In the genomic region with DNA sequence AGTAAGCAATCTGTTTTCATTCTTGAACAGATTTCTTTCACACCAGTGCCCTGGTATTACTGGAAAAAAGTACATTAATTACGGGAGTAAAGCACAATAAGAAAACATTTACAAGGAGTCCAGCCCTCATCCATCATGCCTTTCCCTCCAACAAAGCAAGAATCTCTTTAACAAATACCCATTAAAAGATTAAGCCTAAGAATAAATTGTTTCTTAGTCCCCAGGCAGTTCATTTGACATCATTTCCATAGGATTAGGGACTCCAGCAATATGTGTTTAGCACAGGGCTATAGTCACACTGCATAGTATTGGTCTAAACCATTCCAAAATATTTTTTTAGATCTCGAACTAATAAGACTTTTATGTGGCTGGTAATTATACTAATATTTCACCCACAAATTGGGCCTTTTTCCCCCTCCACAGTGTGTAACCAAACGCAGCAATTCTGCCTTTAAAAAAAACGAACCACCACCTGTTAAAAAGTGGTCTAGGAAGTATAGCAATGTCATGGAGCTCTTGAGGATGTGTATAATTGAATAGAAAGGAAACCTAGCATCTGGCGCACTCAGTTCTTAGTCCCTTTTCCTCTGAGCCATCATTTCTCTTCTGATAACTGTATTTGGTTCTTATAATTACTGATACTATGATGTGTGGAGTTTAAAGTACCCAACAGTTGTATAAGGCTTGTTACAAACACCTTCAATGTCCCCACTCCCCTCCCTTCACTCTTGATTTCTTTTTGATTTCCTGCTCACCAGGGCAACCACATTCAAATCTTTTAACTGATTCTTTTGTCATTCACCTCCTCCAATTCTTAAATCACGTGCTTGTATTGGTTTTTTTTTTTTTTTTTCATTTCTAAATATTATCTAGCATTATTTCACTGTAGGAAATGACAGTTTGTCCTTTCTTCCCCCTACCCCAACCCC, we compare ENCODE assay signal across 28 cellular contexts.
A peak's percentile ranks its signal among the peaks of the same experiment; 100 is the strongest.
DNase-seq lines count a peak whose midpoint lies in the region; ATAC-seq and TF ChIP-seq lines count a peak whose summit lies in the region.
"Had no signal": no experiment of that assay in that cellular context is flagged by ENCODE, and none has a peak within 500 bp of the region (broad histone marks: within the 10 kb centered on the region; RNA-seq: fewer than 3 reads in every experiment).

No MANE protein-coding gene starts in this region.

- H3K4me2 ChIP-seq in mammary epithelial cell (ENCODE audit: insufficient read depth, low read depth, low read length): no peak overlapping the region
- H3K4me2 ChIP-seq: GM23338, KMS-11 had no signal

- TF ChIP-seq CTCF in breast epithelium (IDR thresholded peaks at IDR 0.05) (no peak), mammary epithelial cell (conservative IDR thresholded peaks at IDR 0.05 in 1 of 2, IDR thresholded peaks at IDR 0.05 in 1 of 2; ENCODE audit: extremely low read depth in 1 of 2, insufficient read depth in 1 of 2, low read depth in 1 of 2, low read length in 2 of 2) (no peak), esophagus muscularis mucosa (IDR thresholded peaks at IDR 0.05) (no peak)

- POLR2A ChIA-PET in activated CD4-positive, alpha-beta memory T cell treated with anti-CD3 and anti-CD28 coated beads for 36 hours (lab: Charles Lee): no interaction called here

- H4K20me1 ChIP-seq in mammary epithelial cell (ENCODE audit: insufficient read depth, low read length): no peaks in the 10 kb centered on the region

- no peak for ATAC-seq in stimulated activated effector memory CD8-positive, alpha-beta T cell treated with anti-CD3 and anti-CD28 coated beads, Interleukin-12 subunit alpha, Interleukin-12 subunit beta, amount 100 ng/mL, for 72 hours
- no peak for ATAC-seq in HG03159 (IDR thresholded peaks at IDR 0.05; ENCODE audit: unreplicated experiment)
- ATAC-seq: GM23338, T-cell had no signal

- no peak overlapping the region for H3K9ac ChIP-seq in mammary epithelial cell (ENCODE audit: insufficient read depth, low read length)
- H3K9ac ChIP-seq: KMS-11, parathyroid adenoma had no signal

- TF ChIP-seq POLR2A in breast epithelium (IDR thresholded peaks at IDR 0.05) (no peak), esophagus muscularis mucosa (IDR thresholded peaks at IDR 0.05; ENCODE audit: low read depth) (no peak)

- DNase-seq in breast epithelium (ENCODE audit: low spot score in 2 of 2) (no peak), mammary epithelial cell (no peak), NCI-H524 treated with DMSO at 0.1 percent for 48 hours (lab: John Stamatoyannopoulos, UW) (peak; percentile 34), esophagus muscularis mucosa (ENCODE audit: extremely low spot score) (no peak), NCI-H128 (lab: John Stamatoyannopoulos, UW; ENCODE audit: unreplicated experiment) (no peak)
- no peak for DNase-seq in stimulated activated effector memory CD8-positive, alpha-beta T cell treated with anti-CD3 and anti-CD28 coated beads, Interleukin-12 subunit alpha, Interleukin-12 subunit beta, amount 100 ng/mL, for 72 hours (ENCODE audit: low spot score in 2 of 2)
- no peak for DNase-seq in activated CD4-positive, alpha-beta memory T cell treated with anti-CD3 and anti-CD28 coated beads for 36 hours
- DNase-seq: ACHN; activated CD4-positive, alpha-beta T cell treated with anti-CD3 and anti-CD28 coated beads, Interleukin-2, amount 50 U/mL, for 48 hours; activated gamma-delta T cell treated with Interleukin-2 at 50 U/mL for 16 hours; activated T-cell treated with anti-CD3 and anti-CD28 coated beads for 4 hours; central memory CD4-positive, alpha-beta T cell; dorsolateral prefrontal cortex; GDM1; naive thymus-derived CD8-positive, alpha-beta T cell; NCI-H2029 treated with DMSO at 0.1 percent for 48 hours; NCI-H510A treated with DMSO at 0.1 percent for 48 hours; OCI-M1; SHP77 treated with DMSO at 0.1 percent for 48 hours; stimulated activated CD4-positive, alpha-beta T cell treated with anti-CD3 and anti-CD28 coated beads, Interleukin-1b, Interleukin-23, amount 100 ng/mL, for 48 hours; stimulated activated naive CD4-positive, alpha-beta T cell; T-cell had no signal

- no peaks in the 10 kb centered on the region for H3K27me3 Mint-ChIP-seq in activated CD4-positive, alpha-beta memory T cell treated with anti-CD3 and anti-CD28 coated beads for 36 hours
- H3K27me3 Mint-ChIP-seq: naive thymus-derived CD8-positive, alpha-beta T cell; T-cell had no signal

- peaks cover 0 to under 1% of the 10 kb centered on the region in 2 donors for H3K4me1 ChIP-seq in breast epithelium
- H3K4me1 ChIP-seq in mammary epithelial cell (ENCODE audit: insufficient read depth, low read length): peaks cover 13% of the 10 kb centered on the region
- peaks cover 30 to 83% (median 80%) of the 10 kb centered on the region in 4 donors for H3K4me1 ChIP-seq in esophagus muscularis mucosa

- in situ Hi-C loops in mammary epithelial cell (cut with MboI; ENCODE audit: low sequenced_read_pairs in 2 of 2): no loop called here

- H2AFZ ChIP-seq in mammary epithelial cell (ENCODE audit: low read depth, low read length): no peak overlapping the region
- H2AFZ ChIP-seq: GM23338, parathyroid adenoma had no signal

- H3K27me3 ChIP-seq in breast epithelium (no peaks in the 10 kb centered on the region), mammary epithelial cell (ENCODE audit: insufficient read depth, low read length) (no peaks in the 10 kb centered on the region), esophagus muscularis mucosa (no peaks in the 10 kb centered on the region)
- H3K27me3 ChIP-seq: dorsolateral prefrontal cortex had no signal

- H3K4me1 Mint-ChIP-seq in stimulated activated effector memory CD8-positive, alpha-beta T cell treated with anti-CD3 and anti-CD28 coated beads, Interleukin-12 subunit alpha, Interleukin-12 subunit beta, amount 100 ng/mL, for 72 hours: peaks cover 36% of the 10 kb centered on the region
- peaks cover 39% of the 10 kb centered on the region for H3K4me1 Mint-ChIP-seq in activated CD4-positive, alpha-beta memory T cell treated with anti-CD3 and anti-CD28 coated beads for 36 hours (ENCODE audit: low read depth)

- peaks cover 32% of the 10 kb centered on the region for H3K36me3 Mint-ChIP-seq in stimulated activated effector memory CD8-positive, alpha-beta T cell treated with anti-CD3 and anti-CD28 coated beads, Interleukin-12 subunit alpha, Interleukin-12 subunit beta, amount 100 ng/mL, for 72 hours
- peaks cover 22% of the 10 kb centered on the region for H3K36me3 Mint-ChIP-seq in activated CD4-positive, alpha-beta memory T cell treated with anti-CD3 and anti-CD28 coated beads for 36 hours

- dilution Hi-C loops in mammary epithelial cell (cut with HindIII; ENCODE audit: low sequenced_read_pairs): no loop called here

- H3K4me3 ChIP-seq in breast epithelium: no peak overlapping the region
- no peak overlapping the region for H3K4me3 ChIP-seq in mammary epithelial cell (replicated peaks in 1 of 3; ENCODE audit: insufficient read depth in 1 of 3, low read depth in 2 of 3, low read length in 3 of 3)
- H3K4me3 ChIP-seq in esophagus muscularis mucosa: no peak overlapping the region
- H3K4me3 ChIP-seq: dorsolateral prefrontal cortex, GM23338 had no signal

- no peak overlapping the region for H3K4me3 Mint-ChIP-seq in stimulated activated effector memory CD8-positive, alpha-beta T cell treated with anti-CD3 and anti-CD28 coated beads, Interleukin-12 subunit alpha, Interleukin-12 subunit beta, amount 100 ng/mL, for 72 hours
- no peak overlapping the region for H3K4me3 Mint-ChIP-seq in activated CD4-positive, alpha-beta memory T cell treated with anti-CD3 and anti-CD28 coated beads for 36 hours
- H3K4me3 Mint-ChIP-seq: CD14-positive monocyte; GM23338; naive thymus-derived CD8-positive, alpha-beta T cell; T-cell had no signal

- H3K9me3 Mint-ChIP-seq in stimulated activated effector memory CD8-positive, alpha-beta T cell treated with anti-CD3 and anti-CD28 coated beads, Interleukin-12 subunit alpha, Interleukin-12 subunit beta, amount 100 ng/mL, for 72 hours: no peaks in the 10 kb centered on the region
- H3K9me3 Mint-ChIP-seq in activated CD4-positive, alpha-beta memory T cell treated with anti-CD3 and anti-CD28 coated beads for 36 hours: no peaks in the 10 kb centered on the region
- H3K9me3 Mint-ChIP-seq: GM23338; naive thymus-derived CD8-positive, alpha-beta T cell; T-cell had no signal

- peaks cover 49% of the 10 kb centered on the region for H3K79me2 ChIP-seq in mammary epithelial cell (ENCODE audit: insufficient read depth, low read length)

- CTCF ChIA-PET in mammary epithelial cell (lab: Charles Lee; ENCODE audit: low non-redundant PET): no interaction called here
- CTCF ChIA-PET in activated CD4-positive, alpha-beta memory T cell treated with anti-CD3 and anti-CD28 coated beads for 36 hours (lab: Charles Lee): no interaction called here

- WGBS in mammary epithelial cell (ENCODE audit: low coverage, missing lambda C conversion rate): 95% methylated on average over 6 of the region's 6 CpGs
- WGBS in esophagus muscularis mucosa: 60% methylated on average over 6 of the region's 6 CpGs

- H3K27ac ChIP-seq in breast epithelium (peak overlapping the region; percentile 33 to 34), mammary epithelial cell (ENCODE audit: insufficient read depth, low read depth, low read length) (no peak overlapping the region), esophagus muscularis mucosa (replicated peaks in 1 of 4) (peak overlapping the region; percentile 60 to 94 (median 92))
- H3K27ac ChIP-seq: dorsolateral prefrontal cortex, epithelial cell of prostate, KMS-11, parathyroid adenoma had no signal

- peak overlapping the region; percentile 21 for H3K27ac Mint-ChIP-seq in stimulated activated effector memory CD8-positive, alpha-beta T cell treated with anti-CD3 and anti-CD28 coated beads, Interleukin-12 subunit alpha, Interleukin-12 subunit beta, amount 100 ng/mL, for 72 hours
- no peak overlapping the region for H3K27ac Mint-ChIP-seq in activated CD4-positive, alpha-beta memory T cell treated with anti-CD3 and anti-CD28 coated beads for 36 hours
- H3K27ac Mint-ChIP-seq: naive thymus-derived CD8-positive, alpha-beta T cell; T-cell had no signal

- H3K9me3 ChIP-seq in breast epithelium: no peaks in the 10 kb centered on the region
- no peaks in the 10 kb centered on the region for H3K9me3 ChIP-seq in mammary epithelial cell (replicated peaks; ENCODE audit: insufficient read depth, low read length)
- H3K9me3 ChIP-seq in esophagus muscularis mucosa: no peaks in the 10 kb centered on the region

- no TSS peak for BruUV-seq in mammary epithelial cell (replicated peaks; lab: Mats Ljungman, UMichigan)

- intact Hi-C loops in breast epithelium (cut with DNase I; ENCODE audit: low total_unique reads) (no loop called here), mammary epithelial cell (cut with micrococcal nuclease) (loop anchor here (5.0 kb wide), 1 partner anchor 41 kb away; no protein-coding TSS in a partner anchor), esophagus muscularis mucosa (cut with DNase I) (no loop called here)
- intact Hi-C loops in activated CD4-positive, alpha-beta memory T cell treated with anti-CD3 and anti-CD28 coated beads for 36 hours (cut with micrococcal nuclease): no loop called here

- no peaks in the 10 kb centered on the region for H3K36me3 ChIP-seq in breast epithelium
- H3K36me3 ChIP-seq in mammary epithelial cell (ENCODE audit: insufficient read depth, low read length): no peaks in the 10 kb centered on the region
- H3K36me3 ChIP-seq in esophagus muscularis mucosa: no peaks in the 10 kb centered on the region

- TF ChIP-seq EP300 in esophagus muscularis mucosa (IDR thresholded peaks at IDR 0.05): no peak
